ENCODE assay signal across 8 cellular contexts in the genomic region with DNA sequence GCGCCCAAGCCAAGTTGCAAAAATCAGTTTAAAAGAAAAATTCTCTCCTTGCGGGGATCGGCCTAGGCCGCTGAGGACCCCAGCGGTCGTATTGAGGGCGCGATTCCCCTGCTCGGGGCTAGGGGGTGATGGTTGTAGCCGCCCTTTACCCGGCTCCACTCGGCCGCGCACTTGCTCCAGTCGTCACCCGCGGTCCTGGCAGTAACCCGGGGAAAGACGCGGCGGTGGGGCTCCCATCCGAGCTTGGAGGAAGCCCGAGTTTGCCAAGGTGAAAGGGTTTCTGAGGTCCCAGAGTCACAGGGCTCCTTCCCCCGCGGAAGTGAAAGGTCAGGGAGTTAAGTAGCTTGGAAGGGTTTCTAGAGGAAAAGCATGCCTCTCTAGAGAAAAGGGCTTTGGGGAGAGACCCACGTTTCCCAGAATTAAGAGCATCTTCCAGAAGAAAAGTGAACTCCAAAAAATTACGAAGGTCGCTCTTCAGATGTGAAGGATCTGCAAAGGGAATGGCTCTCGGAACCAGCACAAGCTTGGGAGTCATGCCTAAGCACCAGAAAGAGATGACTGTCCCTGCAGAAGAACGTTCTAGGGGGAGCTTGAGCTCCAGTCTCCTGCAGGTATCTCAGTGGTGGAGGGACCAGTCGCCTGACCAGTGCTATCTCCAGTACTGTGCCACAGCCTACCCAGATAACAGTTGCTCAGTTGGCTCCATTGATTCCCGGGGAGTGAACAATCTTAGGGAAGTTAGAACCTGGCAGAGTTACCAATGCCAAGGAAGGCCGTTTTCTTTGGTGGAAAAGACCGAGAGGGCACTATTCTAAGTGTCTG. TPM values are rescaled to one million over a fixed set of nuclear protein-coding genes. Genes with fewer than 3 reads are reported as not detected.
DNase-seq lines count a peak whose midpoint lies in the region; ATAC-seq, FAIRE-seq and TF ChIP-seq lines count a peak whose summit lies in the region.

No MANE protein-coding gene starts in this region.

- ATAC-seq in HG03457 (IDR thresholded peaks at IDR 0.05; ENCODE audit: unreplicated experiment), result peak; percentile 3

- H3K4me1 ChIP-seq in BE2C, result no peaks in the 10 kb centered on the region

- no peak for FAIRE-seq in H54 (lab: Jason Lieb, UNC)

- peak overlapping the region; percentile 94 for H3K27ac ChIP-seq in caudate nucleus (ENCODE audit: low read depth, low read length)

- TF ChIP-seq CTCF in BE2C (IDR thresholded peaks at IDR 0.05; ENCODE audit: low read depth, low read length), result no peak

- H3K9me3 ChIP-seq in BE2C, result no peaks in the 10 kb centered on the region

- peaks cover 8% of the 10 kb centered on the region for H3K36me3 ChIP-seq in BE2C

- peak overlapping the region; percentile 73 for H3K4me3 ChIP-seq in BE2C (ENCODE audit: low read depth, low read length)

- no peak for TF ChIP-seq POLR2A in H54 (IDR thresholded peaks at IDR 0.05; ENCODE audit: low read depth, low read length)

- DNase-seq in BE2C (peak; percentile 38), GM19238 (ENCODE audit: insufficient read length, low spot score) (peak; percentile 13), T-helper 2 cell (peak; percentile 4 to 23 (median 14)), caudate nucleus (lab: John Stamatoyannopoulos, UW) (peak in 19 of 61 donors; percentile 4 to 67 (median 45)), kidney tubule cell (ENCODE audit: low spot score) (peak; percentile 24), H54 (ENCODE audit: insufficient read length, low spot score) (no peak)
- DNase-seq in stimulated activated CD4-positive, alpha-beta T cell treated with anti-CD3 and anti-CD28 coated beads, Interleukin-2, amount 100 ng/mL, for 24 hours, result peak; percentile 44 to 54

- no peaks in the 10 kb centered on the region for H3K27me3 ChIP-seq in BE2C

RNA-seq across cellular contexts. Expression of a gene that starts 0.9 kb away (rescaled TPM):
- polyA plus RNA-seq in BE2C (2012; ENCODE audit: insufficient read depth, insufficient read length, low read depth), result 70.6 TPM

RNA-seq across cellular contexts. Expression of a gene that starts 36.6 kb away (rescaled TPM):
- polyA plus RNA-seq in BE2C (2012; ENCODE audit: insufficient read depth, insufficient read length, low read depth), result 38.4 TPM
